ENCODE assay signal across 1 cellular context in the genomic region with DNA sequence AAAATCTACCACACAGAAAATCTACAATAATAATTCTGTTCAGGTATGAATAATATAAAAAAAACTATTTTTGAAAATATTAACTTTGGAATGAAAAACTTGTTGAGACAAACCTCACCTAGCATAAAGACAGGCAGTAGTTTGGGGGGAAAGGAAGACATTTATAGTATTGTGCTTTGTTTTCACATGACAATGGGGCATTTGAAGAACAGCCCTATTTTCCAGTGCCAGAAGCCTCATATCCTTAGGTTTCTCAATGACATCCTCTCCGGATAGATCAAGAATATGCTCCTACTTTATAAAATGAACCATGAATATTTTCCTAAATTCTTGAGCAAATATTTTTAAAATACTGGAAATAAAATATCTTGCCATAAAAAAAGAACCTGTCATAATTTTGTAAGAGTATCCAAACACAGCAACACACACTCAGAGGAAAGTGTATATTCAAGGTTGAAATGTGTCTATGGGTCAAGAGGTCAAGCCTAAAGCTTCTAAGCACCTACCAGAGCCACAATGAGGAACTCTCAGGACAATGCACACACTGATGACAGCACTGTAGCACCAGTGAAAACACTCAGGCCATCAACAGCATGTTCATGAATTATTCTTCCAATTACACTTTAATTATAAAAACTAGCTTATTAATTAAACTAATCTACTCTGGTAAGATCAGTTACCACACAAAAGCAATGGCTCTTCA.
TF ChIP-seq lines count a peak whose summit lies in the region.

No MANE protein-coding gene starts in this region.

TF ChIP-seq in A549, 52 proteins besides CTCF, POLR2A, EP300 and RAD21 (continued from another document):
- TF ChIP-seq, protein P1, sequence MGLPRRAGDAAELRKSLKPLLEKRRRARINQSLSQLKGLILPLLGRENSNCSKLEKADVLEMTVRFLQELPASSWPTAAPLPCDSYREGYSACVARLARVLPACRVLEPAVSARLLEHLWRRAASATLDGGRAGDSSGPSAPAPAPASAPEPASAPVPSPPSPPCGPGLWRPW (IDR thresholded peaks at IDR 0.05), result no peak
- no peak for TF ChIP-seq MAZ (IDR thresholded peaks at IDR 0.05; ENCODE audit: borderline replicate concordance, low read depth, low read length)
- TF ChIP-seq JUN (IDR thresholded peaks at IDR 0.05), result no peak
- no peak for TF ChIP-seq HDAC2 (IDR thresholded peaks at IDR 0.05)
- TF ChIP-seq HOXB5 (CRISPR knock-in tag; IDR thresholded peaks at IDR 0.05), result no peak
- TF ChIP-seq, protein P2, sequence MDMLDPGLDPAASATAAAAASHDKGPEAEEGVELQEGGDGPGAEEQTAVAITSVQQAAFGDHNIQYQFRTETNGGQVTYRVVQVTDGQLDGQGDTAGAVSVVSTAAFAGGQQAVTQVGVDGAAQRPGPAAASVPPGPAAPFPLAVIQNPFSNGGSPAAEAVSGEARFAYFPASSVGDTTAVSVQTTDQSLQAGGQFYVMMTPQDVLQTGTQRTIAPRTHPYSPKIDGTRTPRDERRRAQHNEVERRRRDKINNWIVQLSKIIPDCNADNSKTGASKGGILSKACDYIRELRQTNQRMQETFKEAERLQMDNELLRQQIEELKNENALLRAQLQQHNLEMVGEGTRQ (IDR thresholded peaks at IDR 0.05), result no peak
- TF ChIP-seq, protein P3, sequence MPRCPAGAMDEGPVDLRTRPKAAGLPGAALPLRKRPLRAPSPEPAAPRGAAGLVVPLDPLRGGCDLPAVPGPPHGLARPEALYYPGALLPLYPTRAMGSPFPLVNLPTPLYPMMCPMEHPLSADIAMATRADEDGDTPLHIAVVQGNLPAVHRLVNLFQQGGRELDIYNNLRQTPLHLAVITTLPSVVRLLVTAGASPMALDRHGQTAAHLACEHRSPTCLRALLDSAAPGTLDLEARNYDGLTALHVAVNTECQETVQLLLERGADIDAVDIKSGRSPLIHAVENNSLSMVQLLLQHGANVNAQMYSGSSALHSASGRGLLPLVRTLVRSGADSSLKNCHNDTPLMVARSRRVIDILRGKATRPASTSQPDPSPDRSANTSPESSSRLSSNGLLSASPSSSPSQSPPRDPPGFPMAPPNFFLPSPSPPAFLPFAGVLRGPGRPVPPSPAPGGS (IDR thresholded peaks at IDR 0.05), result no peak
- TF ChIP-seq, protein P4, sequence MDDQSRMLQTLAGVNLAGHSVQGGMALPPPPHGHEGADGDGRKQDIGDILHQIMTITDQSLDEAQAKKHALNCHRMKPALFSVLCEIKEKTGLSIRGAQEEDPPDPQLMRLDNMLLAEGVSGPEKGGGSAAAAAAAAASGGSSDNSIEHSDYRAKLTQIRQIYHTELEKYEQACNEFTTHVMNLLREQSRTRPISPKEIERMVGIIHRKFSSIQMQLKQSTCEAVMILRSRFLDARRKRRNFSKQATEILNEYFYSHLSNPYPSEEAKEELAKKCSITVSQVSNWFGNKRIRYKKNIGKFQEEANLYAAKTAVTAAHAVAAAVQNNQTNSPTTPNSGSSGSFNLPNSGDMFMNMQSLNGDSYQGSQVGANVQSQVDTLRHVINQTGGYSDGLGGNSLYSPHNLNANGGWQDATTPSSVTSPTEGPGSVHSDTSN (IDR thresholded peaks at IDR 0.05), result no peak
- no peak for TF ChIP-seq NPAS2 (CRISPR knock-in tag; IDR thresholded peaks at IDR 0.05; ENCODE audit: borderline replicate concordance)
- no peak for TF ChIP-seq FOSB (CRISPR knock-in tag; IDR thresholded peaks at IDR 0.05)
- no peak for TF ChIP-seq GATA3 (IDR thresholded peaks at IDR 0.05; ENCODE audit: borderline replicate concordance)
- TF ChIP-seq, protein P5, sequence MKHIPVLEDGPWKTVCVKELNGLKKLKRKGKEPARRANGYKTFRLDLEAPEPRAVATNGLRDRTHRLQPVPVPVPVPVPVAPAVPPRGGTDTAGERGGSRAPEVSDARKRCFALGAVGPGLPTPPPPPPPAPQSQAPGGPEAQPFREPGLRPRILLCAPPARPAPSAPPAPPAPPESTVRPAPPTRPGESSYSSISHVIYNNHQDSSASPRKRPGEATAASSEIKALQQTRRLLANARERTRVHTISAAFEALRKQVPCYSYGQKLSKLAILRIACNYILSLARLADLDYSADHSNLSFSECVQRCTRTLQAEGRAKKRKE (CRISPR knock-in tag; IDR thresholded peaks at IDR 0.05; ENCODE audit: low read depth), result no peak
- TF ChIP-seq, protein P6, sequence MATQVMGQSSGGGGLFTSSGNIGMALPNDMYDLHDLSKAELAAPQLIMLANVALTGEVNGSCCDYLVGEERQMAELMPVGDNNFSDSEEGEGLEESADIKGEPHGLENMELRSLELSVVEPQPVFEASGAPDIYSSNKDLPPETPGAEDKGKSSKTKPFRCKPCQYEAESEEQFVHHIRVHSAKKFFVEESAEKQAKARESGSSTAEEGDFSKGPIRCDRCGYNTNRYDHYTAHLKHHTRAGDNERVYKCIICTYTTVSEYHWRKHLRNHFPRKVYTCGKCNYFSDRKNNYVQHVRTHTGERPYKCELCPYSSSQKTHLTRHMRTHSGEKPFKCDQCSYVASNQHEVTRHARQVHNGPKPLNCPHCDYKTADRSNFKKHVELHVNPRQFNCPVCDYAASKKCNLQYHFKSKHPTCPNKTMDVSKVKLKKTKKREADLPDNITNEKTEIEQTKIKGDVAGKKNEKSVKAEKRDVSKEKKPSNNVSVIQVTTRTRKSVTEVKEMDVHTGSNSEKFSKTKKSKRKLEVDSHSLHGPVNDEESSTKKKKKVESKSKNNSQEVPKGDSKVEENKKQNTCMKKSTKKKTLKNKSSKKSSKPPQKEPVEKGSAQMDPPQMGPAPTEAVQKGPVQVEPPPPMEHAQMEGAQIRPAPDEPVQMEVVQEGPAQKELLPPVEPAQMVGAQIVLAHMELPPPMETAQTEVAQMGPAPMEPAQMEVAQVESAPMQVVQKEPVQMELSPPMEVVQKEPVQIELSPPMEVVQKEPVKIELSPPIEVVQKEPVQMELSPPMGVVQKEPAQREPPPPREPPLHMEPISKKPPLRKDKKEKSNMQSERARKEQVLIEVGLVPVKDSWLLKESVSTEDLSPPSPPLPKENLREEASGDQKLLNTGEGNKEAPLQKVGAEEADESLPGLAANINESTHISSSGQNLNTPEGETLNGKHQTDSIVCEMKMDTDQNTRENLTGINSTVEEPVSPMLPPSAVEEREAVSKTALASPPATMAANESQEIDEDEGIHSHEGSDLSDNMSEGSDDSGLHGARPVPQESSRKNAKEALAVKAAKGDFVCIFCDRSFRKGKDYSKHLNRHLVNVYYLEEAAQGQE (IDR thresholded peaks at IDR 0.05), result no peak
- no peak for TF ChIP-seq RNF2 (IDR thresholded peaks at IDR 0.05; ENCODE audit: borderline replicate concordance, low read depth)
- no peak for TF ChIP-seq KDM1A (IDR thresholded peaks at IDR 0.05; ENCODE audit: low read depth)
- TF ChIP-seq TFCP2L1 (CRISPR knock-in tag; IDR thresholded peaks at IDR 0.05), result no peak
- no peak for TF ChIP-seq PHF8 (IDR thresholded peaks at IDR 0.05; ENCODE audit: borderline replicate concordance, low read depth)
TF ChIP-seq in A549: peak in this region for 0.
